Comparison of ENCODE assay signal across 1 cellular context in genomic region chr19:19644054-19644388, GRCh38.
TF ChIP-seq lines count a peak whose summit lies in the region.

No MANE protein-coding gene starts in this region.

TF ChIP-seq in IMR-90, 13 proteins besides CTCF, POLR2A, EP300 and RAD21:
- TF ChIP-seq MXI1 (IDR thresholded peaks at IDR 0.05; ENCODE audit: borderline replicate concordance, low read depth, low read length) (no peak; the same call in 1 of the 2 replicates), CEBPB (IDR thresholded peaks at IDR 0.05; ENCODE audit: low read depth, low read length) (no peak)
